ENCODE assay signal across 8 cellular contexts in genomic region chr19:13842294-13843103, GRCh38. TPM values are rescaled to one million over a fixed set of nuclear protein-coding genes. Genes with fewer than 3 reads are reported as not detected.
DNase-seq lines count a peak whose midpoint lies in the region; ATAC-seq and TF ChIP-seq lines count a peak whose summit lies in the region.

No MANE protein-coding gene starts in this region.

- H3K27me3 ChIP-seq in thoracic aorta (replicated peaks; ENCODE audit: insufficient read depth), result no peaks in the 10 kb centered on the region

- H3K27ac ChIP-seq in thoracic aorta, result peak overlapping the region; percentile 100

- H3K4me1 ChIP-seq in thoracic aorta (ENCODE audit: control insufficient read depth in 1 of 2, low read depth in 2 of 2), result peaks cover 30 to 42% of the 10 kb centered on the region in 2 donors

- ATAC-seq in thoracic aorta (ENCODE audit: insufficient number of reproducible peaks, low FRiP score, low read depth) (peak; percentile 5), HG02610 (IDR thresholded peaks at IDR 0.05; ENCODE audit: unreplicated experiment) (no peak)

- peaks cover 7% of the 10 kb centered on the region for H3K36me3 ChIP-seq in thoracic aorta

- DNase-seq in NCI-H446 (lab: John Stamatoyannopoulos, UW) (peak; percentile 33 to 63), NCI-H446 treated with DMSO at 0.1 percent for 48 hours (lab: John Stamatoyannopoulos, UW) (no peak), NCI-H226 (peak; percentile 51), activated T-cell treated with anti-CD3 and anti-CD28 coated beads for 48 hours (ENCODE audit: low read depth) (peak; percentile 68), epithelial cell of proximal tubule (ENCODE audit: low read depth) (no peak), mucosa of gallbladder (ENCODE audit: low spot score) (peak; percentile 82), thoracic aorta (ENCODE audit: low spot score) (peak; percentile 70)

- TF ChIP-seq CTCF in epithelial cell of proximal tubule (conservative IDR thresholded peaks at IDR 0.05; ENCODE audit: low read depth, low read length) (no peak), thoracic aorta (IDR thresholded peaks at IDR 0.05) (no peak)

- no peaks in the 10 kb centered on the region for H3K9me3 ChIP-seq in thoracic aorta

- H3K4me3 ChIP-seq in epithelial cell of proximal tubule (ENCODE audit: low read depth, low read length), result peak overlapping the region; percentile 89
- peak overlapping the region; percentile 96 for H3K4me3 ChIP-seq in thoracic aorta

RNA-seq across cellular contexts. Expression of gene NANOS3, which starts 34.4 kb away (rescaled TPM):
- not detected in 2 replicates for total RNA-seq in epithelial cell of proximal tubule
- 0.75 TPM for total RNA-seq in mucosa of gallbladder
- not detected for total RNA-seq in thoracic aorta

RNA-seq across cellular contexts. Expression of gene ZSWIM4, which starts 47.3 kb away (rescaled TPM):
- total RNA-seq in epithelial cell of proximal tubule (9.4 and 13.5 TPM in 2 replicates), mucosa of gallbladder (11.2 TPM), thoracic aorta (10 to 100 TPM in 1 of 2 donors, 1 to 10 TPM in 1; 9.5 to 11.8 TPM)

Comparison
In these comparisons a context has a peak if more than half of its experiments do, and no peak if none do; other contexts are left out.
1. DNase-seq: peak in NCI-H446 (2 of 2), NCI-H226 (single experiment), activated T-cell treated with anti-CD3 and anti-CD28 coated beads for 48 hours (single experiment), mucosa of gallbladder (single experiment) and thoracic aorta (single experiment); none in NCI-H446 treated with DMSO at 0.1 percent for 48 hours (single experiment) and epithelial cell of proximal tubule (single experiment).